2 cellular contexts compared by ENCODE assay signal in the genomic region with DNA sequence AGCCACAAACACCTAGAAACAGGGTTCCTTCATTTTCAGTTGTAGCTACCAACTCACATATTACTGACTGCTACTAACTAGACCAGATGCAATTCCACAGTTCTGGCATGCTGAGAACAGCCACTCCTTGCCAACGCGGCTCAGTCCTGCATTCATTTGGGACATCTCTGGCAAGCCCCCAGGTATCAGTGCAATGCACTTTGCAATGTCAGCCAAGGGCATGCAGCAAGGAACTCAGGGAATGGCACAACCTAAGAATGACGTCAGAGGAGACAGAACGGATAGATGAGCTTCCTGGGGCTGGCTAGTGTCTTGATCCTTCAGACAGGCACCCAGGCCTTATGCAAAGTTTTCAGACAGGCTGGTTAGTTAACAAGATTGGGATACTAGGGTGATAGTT.
TF ChIP-seq lines count a peak whose summit lies in the region.

No MANE protein-coding gene starts in this region.

TF ChIP-seq in liver, 16 proteins besides CTCF, POLR2A, EP300 and RAD21:
- TF ChIP-seq FOXA1 (IDR thresholded peaks at IDR 0.05) (no peak), HNF4A (conservative IDR thresholded peaks at IDR 0.05) (peak; percentile 66 to 67), FOXA2 (IDR thresholded peaks at IDR 0.05) (no peak), JUND (IDR thresholded peaks at IDR 0.05) (peak; percentile 51 to 68), RXRA (IDR thresholded peaks at IDR 0.05) (peak; percentile 86 to 88), SP1 (IDR thresholded peaks at IDR 0.05) (peak; percentile 47)
- TF ChIP-seq, protein P1, sequence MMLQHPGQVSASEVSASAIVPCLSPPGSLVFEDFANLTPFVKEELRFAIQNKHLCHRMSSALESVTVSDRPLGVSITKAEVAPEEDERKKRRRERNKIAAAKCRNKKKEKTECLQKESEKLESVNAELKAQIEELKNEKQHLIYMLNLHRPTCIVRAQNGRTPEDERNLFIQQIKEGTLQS (IDR thresholded peaks at IDR 0.05): peak; percentile 22
- TF ChIP-seq, protein P2, sequence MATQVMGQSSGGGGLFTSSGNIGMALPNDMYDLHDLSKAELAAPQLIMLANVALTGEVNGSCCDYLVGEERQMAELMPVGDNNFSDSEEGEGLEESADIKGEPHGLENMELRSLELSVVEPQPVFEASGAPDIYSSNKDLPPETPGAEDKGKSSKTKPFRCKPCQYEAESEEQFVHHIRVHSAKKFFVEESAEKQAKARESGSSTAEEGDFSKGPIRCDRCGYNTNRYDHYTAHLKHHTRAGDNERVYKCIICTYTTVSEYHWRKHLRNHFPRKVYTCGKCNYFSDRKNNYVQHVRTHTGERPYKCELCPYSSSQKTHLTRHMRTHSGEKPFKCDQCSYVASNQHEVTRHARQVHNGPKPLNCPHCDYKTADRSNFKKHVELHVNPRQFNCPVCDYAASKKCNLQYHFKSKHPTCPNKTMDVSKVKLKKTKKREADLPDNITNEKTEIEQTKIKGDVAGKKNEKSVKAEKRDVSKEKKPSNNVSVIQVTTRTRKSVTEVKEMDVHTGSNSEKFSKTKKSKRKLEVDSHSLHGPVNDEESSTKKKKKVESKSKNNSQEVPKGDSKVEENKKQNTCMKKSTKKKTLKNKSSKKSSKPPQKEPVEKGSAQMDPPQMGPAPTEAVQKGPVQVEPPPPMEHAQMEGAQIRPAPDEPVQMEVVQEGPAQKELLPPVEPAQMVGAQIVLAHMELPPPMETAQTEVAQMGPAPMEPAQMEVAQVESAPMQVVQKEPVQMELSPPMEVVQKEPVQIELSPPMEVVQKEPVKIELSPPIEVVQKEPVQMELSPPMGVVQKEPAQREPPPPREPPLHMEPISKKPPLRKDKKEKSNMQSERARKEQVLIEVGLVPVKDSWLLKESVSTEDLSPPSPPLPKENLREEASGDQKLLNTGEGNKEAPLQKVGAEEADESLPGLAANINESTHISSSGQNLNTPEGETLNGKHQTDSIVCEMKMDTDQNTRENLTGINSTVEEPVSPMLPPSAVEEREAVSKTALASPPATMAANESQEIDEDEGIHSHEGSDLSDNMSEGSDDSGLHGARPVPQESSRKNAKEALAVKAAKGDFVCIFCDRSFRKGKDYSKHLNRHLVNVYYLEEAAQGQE (IDR thresholded peaks at IDR 0.05): no peak
- TF ChIP-seq, protein P3, sequence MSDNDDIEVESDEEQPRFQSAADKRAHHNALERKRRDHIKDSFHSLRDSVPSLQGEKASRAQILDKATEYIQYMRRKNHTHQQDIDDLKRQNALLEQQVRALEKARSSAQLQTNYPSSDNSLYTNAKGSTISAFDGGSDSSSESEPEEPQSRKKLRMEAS (IDR thresholded peaks at IDR 0.05): no peak

TF ChIP-seq in HepG2, 621 proteins besides CTCF, POLR2A, EP300 and RAD21:
- TF ChIP-seq ZNF746 (CRISPR knock-in tag; IDR thresholded peaks at IDR 0.05): no peak
- TF ChIP-seq ZNF282 (IDR thresholded peaks at IDR 0.05; ENCODE audit: partially characterized antibody): no peak
- TF ChIP-seq ZC3H13 (CRISPR knock-in tag; IDR thresholded peaks at IDR 0.05): no peak
- no peak for TF ChIP-seq CHCHD3 (CRISPR knock-in tag; IDR thresholded peaks at IDR 0.05)
- TF ChIP-seq AHR (CRISPR knock-in tag; IDR thresholded peaks at IDR 0.05): no peak
TF ChIP-seq in HepG2: peak in this region for 0.
